ENCODE assay signal across 13 cellular contexts in genomic region chr5:65969539-65970393, GRCh38. TPM values are rescaled to one million over a fixed set of nuclear protein-coding genes. Genes with fewer than 3 reads are reported as not detected.
DNase-seq lines count a peak whose midpoint lies in the region; ATAC-seq and TF ChIP-seq lines count a peak whose summit lies in the region.
"Had no signal": no experiment of that assay in that cellular context is flagged by ENCODE, and none has a peak within 500 bp of the region (broad histone marks: within the 10 kb centered on the region; RNA-seq: fewer than 3 reads in every experiment).

No MANE protein-coding gene starts in this region.

- TF ChIP-seq POLR2A in gastrocnemius medialis (IDR thresholded peaks at IDR 0.05) = no peak
- no peak for TF ChIP-seq POLR2A in GM18505 (IDR thresholded peaks at IDR 0.05; ENCODE audit: borderline replicate concordance, extremely low read depth, insufficient read depth, insufficient read length)

- intact Hi-C loops in gastrocnemius medialis (cut with DNase I; ENCODE audit: low total_unique reads) = loop anchor here (2.0 kb wide), 1 partner anchor 43 kb away; the partner anchor contains the start of gene ERBIN

- peaks cover 2 to 6% of the 10 kb centered on the region in 2 donors for H3K36me3 Mint-ChIP-seq in activated T-cell treated with anti-CD3 and anti-CD28 coated beads, Interleukin-2, amount 50 U/mL, for 72 hours (ENCODE audit: insufficient read depth in 2 of 2)

- no peaks in the 10 kb centered on the region for H3K27me3 Mint-ChIP-seq in activated T-cell treated with anti-CD3 and anti-CD28 coated beads, Interleukin-2, amount 50 U/mL, for 72 hours (ENCODE audit: low read depth)

- DNase-seq in activated T-cell treated with anti-CD3 and anti-CD28 coated beads, Interleukin-2, amount 50 U/mL, for 72 hours = no peak
- DNase-seq in activated T-cell treated with anti-CD3 and anti-CD28 coated beads, Interleukin-2, amount 50 U/mL, for 1 hour = no peak
- DNase-seq in OCI-M1 (lab: John Stamatoyannopoulos, UW) (peak; percentile 21), gastrocnemius medialis (no peak), NCI-H128 (lab: John Stamatoyannopoulos, UW; ENCODE audit: unreplicated experiment) (no peak), GM19240 (ENCODE audit: insufficient read length, low spot score) (no peak)
- DNase-seq: activated gamma-delta T cell; NCI-H1105 treated with DMSO at 0.1 percent for 48 hours; NCI-H526; SHP77 treated with DMSO at 0.1 percent for 48 hours; stimulated activated CD4-positive, alpha-beta T cell treated with anti-CD3 and anti-CD28 coated beads, Interleukin-4, amount 100 ng/mL, for 4 hours had no signal

- in situ Hi-C loops in gastrocnemius medialis (cut with MboI; ENCODE audit: low sequenced_read_pairs in 4 of 4) = no loop called here

- no peak for ATAC-seq in activated T-cell treated with anti-CD3 and anti-CD28 coated beads, Interleukin-2, amount 50 U/mL, for 72 hours (replicated peaks in 1 of 2)
- ATAC-seq in gastrocnemius medialis = no peak
- ATAC-seq in GM18505 (IDR thresholded peaks at IDR 0.05; ENCODE audit: unreplicated experiment) = no peak

- H3K27ac Mint-ChIP-seq in activated T-cell treated with anti-CD3 and anti-CD28 coated beads, Interleukin-2, amount 50 U/mL, for 72 hours = peak overlapping the region; percentile 72

- peaks cover 0 to 2% of the 10 kb centered on the region in 2 donors for H3K9me3 Mint-ChIP-seq in activated T-cell treated with anti-CD3 and anti-CD28 coated beads, Interleukin-2, amount 50 U/mL, for 72 hours

- H3K4me3 ChIP-seq in endocrine pancreas (ENCODE audit: control insufficient read depth, insufficient read depth, low read length) (peak overlapping the region; percentile 70), gastrocnemius medialis (peak overlapping the region in 3 of 4 donors; percentile 10 to 12 (median 11))

- H3K36me3 ChIP-seq in endocrine pancreas (ENCODE audit: control insufficient read depth, insufficient read depth, low read length) (no peaks in the 10 kb centered on the region), gastrocnemius medialis (no peaks in the 10 kb centered on the region)

- no peak for TF ChIP-seq CTCF in gastrocnemius medialis (IDR thresholded peaks at IDR 0.05 in 4 of 5, conservative IDR thresholded peaks at IDR 0.05 in 1 of 5)

- H3K9me3 ChIP-seq in endocrine pancreas (ENCODE audit: control insufficient read depth, low read length) (no peaks in the 10 kb centered on the region), gastrocnemius medialis (no peaks in the 10 kb centered on the region)

- H3K27me3 ChIP-seq in endocrine pancreas (ENCODE audit: control insufficient read depth, insufficient read depth, low read length) (no peaks in the 10 kb centered on the region), gastrocnemius medialis (no peaks in the 10 kb centered on the region)

- peak overlapping the region; percentile 35 to 79 for H3K4me3 Mint-ChIP-seq in activated T-cell treated with anti-CD3 and anti-CD28 coated beads, Interleukin-2, amount 50 U/mL, for 72 hours

- no peak overlapping the region for H3K9ac ChIP-seq in endocrine pancreas (ENCODE audit: control insufficient read depth, insufficient read depth, low read length)

- peaks cover 64% of the 10 kb centered on the region for H3K4me1 Mint-ChIP-seq in activated T-cell treated with anti-CD3 and anti-CD28 coated beads, Interleukin-2, amount 50 U/mL, for 72 hours (ENCODE audit: low read depth)

- H3K4me1 ChIP-seq in endocrine pancreas (ENCODE audit: control insufficient read depth, insufficient read depth, low read length) (peaks cover 8% of the 10 kb centered on the region), gastrocnemius medialis (peaks cover 72 to 76% of the 10 kb centered on the region in 2 donors)

- H3K27ac ChIP-seq in gastrocnemius medialis = peak overlapping the region; percentile 86 to 89 (median 86)

RNA-seq across cellular contexts. Expression of gene ERBIN, which starts 43.4 kb away (rescaled TPM):
- total RNA-seq in activated T-cell treated with anti-CD3 and anti-CD28 coated beads, Interleukin-2, amount 50 U/mL, for 72 hours = 10 to 100 TPM; 63.6 to 64.4 TPM
- total RNA-seq in gastrocnemius medialis = 10 to 100 TPM; 35.1 to 42.0 (median 38.7) TPM
